Comparison of ENCODE assay signal across 10 cellular contexts in genomic region chr4:161419822-161420221, GRCh38.
A peak's percentile ranks its signal among the peaks of the same experiment; 100 is the strongest.
DNase-seq lines count a peak whose midpoint lies in the region; ATAC-seq and TF ChIP-seq lines count a peak whose summit lies in the region.
"Had no signal": no experiment of that assay in that cellular context is flagged by ENCODE, and none has a peak within 500 bp of the region (broad histone marks: within the 10 kb centered on the region; RNA-seq: fewer than 3 reads in every experiment).

No MANE protein-coding gene starts in this region.

- DNase-seq in Jurkat, Clone E6-1 (ENCODE audit: low read depth, low spot score): peak; percentile 9
- DNase-seq in UCSD-AML1 (lab: John Stamatoyannopoulos, UW; ENCODE audit: unreplicated experiment) (peak; percentile 7), mucosa of gallbladder (ENCODE audit: low spot score) (peak; percentile 14), cerebellar nuclear complex (lab: John Stamatoyannopoulos, UW) (no peak), COLO668 (lab: John Stamatoyannopoulos, UW; ENCODE audit: unreplicated experiment) (no peak)
- no peak for DNase-seq in stimulated activated CD4-positive, alpha-beta T cell treated with anti-CD3 and anti-CD28 coated beads, Interleukin-4, amount 100 ng/mL, for 24 hours
- DNase-seq: activated naive CD4-positive, alpha-beta T cell treated with anti-CD3 and anti-CD28 coated beads, Interleukin-2, amount 10 ng/mL, durations not matched to agents 7 days and 5 days; stimulated activated CD4-positive, alpha-beta T cell treated with anti-CD3 and anti-CD28 coated beads, Interleukin-2, amount 100 ng/mL, for 48 hours had no signal

- no peak for ATAC-seq in GM19023 (IDR thresholded peaks at IDR 0.05; ENCODE audit: unreplicated experiment)

- H3K4me3 ChIP-seq in Jurkat, Clone E6-1 (ENCODE audit: low read length): no peak overlapping the region

- 0 out of 2 replicates have a peak, but pooled peaks have one; percentile 24 for TF ChIP-seq CTCF in GM12874 (IDR thresholded peaks at IDR 0.05; ENCODE audit: insufficient read depth, low read depth, low read length)

Comparison
In these comparisons a context has a peak if more than half of its experiments do, and no peak if none do; other contexts are left out.
1. DNase-seq: peak in Jurkat, Clone E6-1 (single experiment), UCSD-AML1 (single experiment) and mucosa of gallbladder (single experiment); none in cerebellar nuclear complex (0 of 2), COLO668 (single experiment) and stimulated activated CD4-positive, alpha-beta T cell treated with anti-CD3 and anti-CD28 coated beads, Interleukin-4, amount 100 ng/mL, for 24 hours (single experiment).